ENCODE assay signal across 8 cellular contexts in the genomic region with DNA sequence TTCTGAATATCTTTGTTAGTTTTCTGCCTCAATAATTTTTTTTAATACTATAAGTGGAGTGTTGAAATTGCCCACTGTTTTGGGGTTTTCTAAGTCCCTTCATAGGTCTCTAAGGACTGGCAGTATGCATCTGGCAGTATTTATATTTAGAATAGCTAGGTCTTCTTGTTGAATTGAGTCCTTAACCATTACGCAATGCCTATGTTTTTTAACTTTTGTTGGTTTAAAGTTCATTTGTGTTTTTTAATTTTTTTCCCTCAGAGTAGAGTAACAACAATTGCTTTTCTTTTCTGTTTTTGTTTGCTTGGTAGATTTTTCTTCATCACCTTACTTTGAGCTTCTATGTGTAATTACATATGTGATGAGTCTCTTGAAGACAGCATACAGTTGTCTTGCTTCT.
"Had no signal": no experiment of that assay in that cellular context is flagged by ENCODE, and none has a peak within 500 bp of the region (broad histone marks: within the 10 kb centered on the region; RNA-seq: fewer than 3 reads in every experiment).

No MANE protein-coding gene starts in this region.

- ATAC-seq: GM12878 had no signal

- FAIRE-seq: G401.6, GM12878, GM12891, GM12892, GM18507, GM19239 had no signal

- H3K4me3 ChIP-seq: GM12878 had no signal

- DNase-seq: GDM1, GF-D8 had no signal
